In genomic region chr16:72195609-72196008, GRCh38 we compare ENCODE assay signal across 14 cellular contexts. TPM values are rescaled to one million over a fixed set of nuclear protein-coding genes. Genes with fewer than 3 reads are reported as not detected.
DNase-seq lines count a peak whose midpoint lies in the region; TF ChIP-seq lines count a peak whose summit lies in the region.
"Had no signal": no experiment of that assay in that cellular context is flagged by ENCODE, and none has a peak within 500 bp of the region (broad histone marks: within the 10 kb centered on the region; RNA-seq: fewer than 3 reads in every experiment).

No MANE protein-coding gene starts in this region.

- H3K4me3 ChIP-seq in BLaER1: no peak overlapping the region
- H3K4me3 ChIP-seq in mesenchymal stem cell (ENCODE audit: insufficient read depth in 1 of 2, low read depth in 1 of 2, low read length in 2 of 2): no peak overlapping the region
- no peak overlapping the region for H3K4me3 ChIP-seq in colonic mucosa
- H3K4me3 ChIP-seq: sigmoid colon, stomach had no signal

- no peak overlapping the region for H2BK5ac ChIP-seq in mesenchymal stem cell (ENCODE audit: low read depth, low read length, poor library complexity, severe bottlenecking)

- H2BK12ac ChIP-seq in mesenchymal stem cell (ENCODE audit: low read length in 2 of 2): no peak overlapping the region

- H3K36me3 Mint-ChIP-seq in HFFc6 (ENCODE audit: low read depth) (no peaks in the 10 kb centered on the region), brain (no peaks in the 10 kb centered on the region)
- H3K36me3 Mint-ChIP-seq: IgD-negative memory B cell had no signal

- no peak overlapping the region for H3K18ac ChIP-seq in mesenchymal stem cell (ENCODE audit: low read depth in 1 of 2, low read length in 2 of 2)

- H3K14ac ChIP-seq in mesenchymal stem cell (ENCODE audit: low read length in 2 of 2): no peak overlapping the region

- no peak for DNase-seq in HFFc6
- peak; percentile 4 for DNase-seq in mesenchymal stem cell
- no peak for DNase-seq in NCI-H774 (lab: John Stamatoyannopoulos, UW)
- no peak for DNase-seq in colonic mucosa
- DNase-seq in activated T-cell treated with anti-CD3 and anti-CD28 coated beads, Interleukin-2, amount 50 U/mL, for 48 hours: no peak
- DNase-seq in amniotic stem cell (lab: John Stamatoyannopoulos, UW): no peak
- DNase-seq: activated CD4-positive, alpha-beta T cell treated with anti-CD3 and anti-CD28 coated beads for 1 hour; NCI-H1436; sigmoid colon; stomach had no signal

- H3K36me3 ChIP-seq in BLaER1 (no peaks in the 10 kb centered on the region), mesenchymal stem cell (ENCODE audit: control insufficient read depth in 1 of 2, insufficient read depth in 2 of 2, low read depth in 1 of 2, low read length in 2 of 2) (no peaks in the 10 kb centered on the region), colonic mucosa (no peaks in the 10 kb centered on the region)
- H3K36me3 ChIP-seq: sigmoid colon, stomach had no signal

- TF ChIP-seq CTCF in HFFc6 (IDR thresholded peaks at IDR 0.05) (0 out of 2 replicates have a peak, but pooled peaks have one; percentile 25), brain (conservative IDR thresholded peaks at IDR 0.05) (peak in 1 of 2 experiments; percentile 73), colonic mucosa (IDR thresholded peaks at IDR 0.05) (no peak)

- H2AFZ ChIP-seq in mesenchymal stem cell (ENCODE audit: low read depth, low read length): no peak overlapping the region

- no peak overlapping the region for H2BK15ac ChIP-seq in mesenchymal stem cell (ENCODE audit: low read depth, poor library complexity, severe bottlenecking)

- H3K4me1 Mint-ChIP-seq in HFFc6 (ENCODE audit: low read depth) (peaks cover 13% of the 10 kb centered on the region), brain (peaks cover 80% of the 10 kb centered on the region)

- H3K9me3 Mint-ChIP-seq in HFFc6 (no peaks in the 10 kb centered on the region), brain (peaks cover 0 to 3% (median 0%) of the 10 kb centered on the region in 5 experiments)
- H3K9me3 Mint-ChIP-seq: IgD-negative memory B cell had no signal

- peaks cover 3% of the 10 kb centered on the region; the same call in 1 of the 2 replicates for H3K27me3 Mint-ChIP-seq in HFFc6 (ENCODE audit: insufficient read depth)
- H3K27me3 Mint-ChIP-seq in brain: peaks cover 9% of the 10 kb centered on the region
- H3K27me3 Mint-ChIP-seq: dendritic cell treated with granulocyte-macrophage colony-stimulating factor and Interleukin-4, amounts not matched to agents 40 ng/mL and 50 ng/mL, for 4 days; IgD-negative memory B cell had no signal

- H3K27ac Mint-ChIP-seq in HFFc6: no peak overlapping the region
- peak overlapping the region; percentile 13 to 99 (median 82) for H3K27ac Mint-ChIP-seq in brain
- H3K27ac Mint-ChIP-seq: dendritic cell treated with granulocyte-macrophage colony-stimulating factor and Interleukin-4, amounts not matched to agents 40 ng/mL and 50 ng/mL, for 4 days had no signal

- H3K4me3 Mint-ChIP-seq in HFFc6 (no peak overlapping the region), brain (no peak overlapping the region)
- H3K4me3 Mint-ChIP-seq: dendritic cell treated with granulocyte-macrophage colony-stimulating factor and Interleukin-4, amounts not matched to agents 40 ng/mL and 50 ng/mL, for 4 days had no signal

- H3K27me3 ChIP-seq in BLaER1: no peaks in the 10 kb centered on the region
- no peaks in the 10 kb centered on the region for H3K27me3 ChIP-seq in mesenchymal stem cell (ENCODE audit: control insufficient read depth in 1 of 2, insufficient read depth in 1 of 2, low read length in 2 of 2)
- H3K27me3 ChIP-seq in colonic mucosa: no peaks in the 10 kb centered on the region
- H3K27me3 ChIP-seq: sigmoid colon, stomach had no signal

- H3K79me1 ChIP-seq in mesenchymal stem cell (replicated peaks; ENCODE audit: low read length, poor library complexity, severe bottlenecking): no peaks in the 10 kb centered on the region

- H4K91ac ChIP-seq in mesenchymal stem cell (ENCODE audit: low read length): no peak overlapping the region

- intact Hi-C loops in colonic mucosa (cut with DNase I): no loop called here

- H3K27ac ChIP-seq in BLaER1: no peak overlapping the region
- no peak overlapping the region for H3K27ac ChIP-seq in mesenchymal stem cell (ENCODE audit: low read length, poor library complexity, severe bottlenecking)
- H3K27ac ChIP-seq in colonic mucosa: no peak overlapping the region
- H3K27ac ChIP-seq: sigmoid colon, stomach had no signal

- no peak overlapping the region for H2BK120ac ChIP-seq in mesenchymal stem cell (ENCODE audit: low read depth, low read length)

- H3K9ac ChIP-seq in BLaER1: no peak overlapping the region
- no peak overlapping the region for H3K9ac ChIP-seq in mesenchymal stem cell (ENCODE audit: low read length)
- no peak overlapping the region for H3K9ac ChIP-seq in colonic mucosa (ENCODE audit: low read depth in 2 of 2, low read length in 2 of 2)

- H3K4me2 ChIP-seq in BLaER1: 0 out of 2 replicates have a peak overlapping the region, but pooled peaks have one; percentile 10
- no peak overlapping the region for H3K4me2 ChIP-seq in mesenchymal stem cell (ENCODE audit: low read length, poor library complexity, severe bottlenecking)

- 61% methylated on average over 3 of the region's 4 CpGs for WGBS in mesenchymal stem cell

- H2AK5ac ChIP-seq in mesenchymal stem cell (ENCODE audit: low read length, severe bottlenecking): no peak overlapping the region

- H3K23ac ChIP-seq in mesenchymal stem cell (ENCODE audit: low read length in 2 of 2): no peak overlapping the region

- H3K4me1 ChIP-seq in BLaER1 (peaks cover 18% of the 10 kb centered on the region), mesenchymal stem cell (ENCODE audit: control insufficient read depth, insufficient read depth, low read depth, low read length) (no peaks in the 10 kb centered on the region), colonic mucosa (no peaks in the 10 kb centered on the region)
- H3K4me1 ChIP-seq: stomach had no signal

- no peaks in the 10 kb centered on the region for H4K20me1 ChIP-seq in BLaER1

- no peak overlapping the region for H4K8ac ChIP-seq in mesenchymal stem cell (ENCODE audit: low read length)

- H3K9me3 ChIP-seq in BLaER1 (no peaks in the 10 kb centered on the region), mesenchymal stem cell (ENCODE audit: control insufficient read depth, low read length) (no peaks in the 10 kb centered on the region), colonic mucosa (no peaks in the 10 kb centered on the region)
- H3K9me3 ChIP-seq: sigmoid colon, stomach had no signal

- no peak overlapping the region for H3K4ac ChIP-seq in mesenchymal stem cell (ENCODE audit: low read depth in 1 of 2, low read length in 2 of 2)

RNA-seq across cellular contexts. Expression of gene PMFBP1, which starts 23.7 kb away (rescaled TPM):
- under 1 TPM in 2 of 6 experiments, not detected in 4; 0.07 to 0.31 TPM for total RNA-seq in HFFc6 (2021; fragmentation: NEBNext Ultra II Directional; extraction: Animal tissue kit (Norgen Biotek cat#: 25700))
- 0.41 TPM for polyA plus RNA-seq in brain (ENCODE audit: insufficient read depth, low read depth, low replicate concordance)
- polyA plus RNA-seq in mesenchymal stem cell (2013, experiment 1 of 2): 0.06 TPM
- polyA plus RNA-seq in mesenchymal stem cell (2013, experiment 2 of 2): 0.05 TPM
- total RNA-seq in colonic mucosa: 1 to 10 TPM; 3.7 to 4.9 TPM
